Comparison of ENCODE assay signal across 19 cellular contexts in the genomic region with DNA sequence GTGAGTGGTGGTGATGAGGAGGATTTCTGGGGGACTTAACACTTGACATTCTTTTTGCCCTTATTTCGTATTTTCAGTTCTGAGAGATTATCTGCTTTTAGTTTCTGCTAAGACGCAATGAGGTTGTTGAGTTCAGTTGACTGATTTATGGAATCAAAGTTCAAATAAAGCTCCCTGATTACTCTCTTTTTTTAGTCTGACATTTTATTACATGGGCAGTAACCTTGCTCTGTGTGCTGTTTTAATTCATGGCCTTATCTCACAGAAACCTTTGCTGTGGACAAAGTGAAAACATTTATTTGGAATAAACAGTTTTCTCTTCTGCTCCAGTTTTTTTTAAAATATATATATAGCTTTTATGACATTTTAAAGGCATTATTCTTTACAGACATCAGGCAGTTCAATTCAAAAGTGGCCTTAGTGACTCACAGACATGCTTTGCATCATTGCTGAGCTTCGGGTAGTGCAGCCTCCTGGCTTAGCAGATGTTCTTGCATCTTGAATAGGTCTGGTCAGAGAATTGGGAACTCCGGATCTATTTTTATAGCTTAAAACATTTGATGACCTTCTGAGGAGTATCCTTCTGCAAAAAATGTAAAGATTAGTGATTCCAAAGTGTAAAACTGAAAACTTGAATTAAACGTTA.
"Had no signal": no experiment of that assay in that cellular context is flagged by ENCODE, and none has a peak within 500 bp of the region (broad histone marks: within the 10 kb centered on the region; RNA-seq: fewer than 3 reads in every experiment).

No MANE protein-coding gene starts in this region.

- H3K4me3 ChIP-seq: body of pancreas, dorsolateral prefrontal cortex, gastrocnemius medialis, heart left ventricle, suprapubic skin had no signal

- H3K27ac ChIP-seq: body of pancreas, epithelial cell of prostate, gastrocnemius medialis, heart left ventricle, suprapubic skin had no signal

- H3K4me1 ChIP-seq: body of pancreas, gastrocnemius medialis, suprapubic skin had no signal

- H3K9me3 ChIP-seq: body of pancreas, gastrocnemius medialis, suprapubic skin had no signal

- H3K27me3 ChIP-seq: body of pancreas, dorsolateral prefrontal cortex, gastrocnemius medialis, heart left ventricle, suprapubic skin had no signal

- H3K36me3 ChIP-seq: gastrocnemius medialis, heart left ventricle, suprapubic skin had no signal

- DNase-seq: activated CD4-positive, alpha-beta T cell treated with anti-CD3 and anti-CD28 coated beads for 36 hours; activated CD8-positive, alpha-beta T cell treated with anti-CD3 and anti-CD28 coated beads for 36 hours; activated naive CD4-positive, alpha-beta T cell treated with Interleukin-2 at 50 U/mL for 16 hours; activated naive CD8-positive, alpha-beta T cell treated with anti-CD3 and anti-CD28 coated beads, Interleukin-2, amount 10 ng/mL, durations not matched to agents 7 days and 5 days; activated T-cell treated with anti-CD3 and anti-CD28 coated beads, Interleukin-2, amount 50 U/mL, for 24 hours; body of pancreas; caudate nucleus; gastrocnemius medialis; heart left ventricle; kidney glomerular epithelial cell; mesendoderm; natural killer cell; occipital lobe; stimulated activated CD4-positive, alpha-beta T cell treated with anti-CD3 and anti-CD28 coated beads, Interleukin-15, amount 100 ng/mL, for 24 hours; stimulated activated CD4-positive, alpha-beta T cell treated with anti-CD3 and anti-CD28 coated beads, Interleukin-2, amount 100 ng/mL, for 48 hours; trophoblast cell had no signal
